In the genomic region with DNA sequence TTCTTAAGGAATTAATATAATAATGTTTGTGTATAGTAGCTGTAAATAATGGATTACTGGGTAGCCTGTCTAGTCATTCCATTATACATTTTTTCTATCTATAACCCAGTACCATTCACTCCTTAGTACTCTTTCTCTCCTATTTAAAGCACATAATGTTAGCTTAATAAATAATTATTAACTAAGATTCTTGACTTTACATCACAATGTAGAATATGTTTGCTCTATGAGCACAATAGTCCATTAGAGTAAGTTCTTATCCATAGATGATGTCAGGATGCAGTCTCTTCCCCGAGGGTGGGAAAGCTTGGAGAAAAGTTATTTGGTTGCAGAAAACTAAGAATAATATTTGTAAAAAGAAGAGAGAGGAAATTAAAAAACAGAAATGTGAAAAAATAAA, we compare ENCODE assay signal across 32 cellular contexts.
A peak's percentile ranks its signal among the peaks of the same experiment; 100 is the strongest.
DNase-seq lines count a peak whose midpoint lies in the region; ATAC-seq, FAIRE-seq and TF ChIP-seq lines count a peak whose summit lies in the region.
"Had no signal": no experiment of that assay in that cellular context is flagged by ENCODE, and none has a peak within 500 bp of the region (broad histone marks: within the 10 kb centered on the region; RNA-seq: fewer than 3 reads in every experiment).

No MANE protein-coding gene starts in this region.

- H3K36me3 ChIP-seq in SK-N-MC (ENCODE audit: insufficient read depth, low read length) (no peaks in the 10 kb centered on the region), stomach (no peaks in the 10 kb centered on the region)
- H3K36me3 ChIP-seq: BE2C; BLaER1; BLaER1 treated with 17β-estradiol and CSF1 and Interleukin-3, amounts not matched to agents 10 nM and 100 nM had no signal

- peak overlapping the region in 1 of 2 experiments; percentile 14; a peak in 1 of 6 replicates for H3K27ac ChIP-seq in A549
- no peak overlapping the region for H3K27ac ChIP-seq in SK-N-MC
- H3K27ac ChIP-seq in stomach: no peak overlapping the region
- H3K27ac ChIP-seq: 22Rv1; BLaER1; BLaER1 treated with 17β-estradiol and CSF1 and Interleukin-3, amounts not matched to agents 10 nM and 100 nM; C4-2B had no signal

- CTCF ChIA-PET in A549 (lab: Yijun Ruan, JAX): no interaction called here

- TF ChIP-seq POLR2A in A549 (IDR thresholded peaks at IDR 0.05; ENCODE audit: low read length) (no peak), stomach (IDR thresholded peaks at IDR 0.05) (no peak)

- H3K4me1 ChIP-seq in A549: peaks cover 10% of the 10 kb centered on the region; the same call in 2 of the 3 replicates
- no peaks in the 10 kb centered on the region for H3K4me1 ChIP-seq in stomach
- H3K4me1 ChIP-seq: BE2C; BLaER1; BLaER1 treated with 17β-estradiol and CSF1 and Interleukin-3, amounts not matched to agents 10 nM and 100 nM; Caco-2 had no signal

- H3K27me3 ChIP-seq in stomach: no peaks in the 10 kb centered on the region
- H3K27me3 ChIP-seq: BE2C; BLaER1; BLaER1 treated with 17β-estradiol and CSF1 and Interleukin-3, amounts not matched to agents 10 nM and 100 nM had no signal

- no peak for TF ChIP-seq EP300 in A549 (IDR thresholded peaks at IDR 0.05)
- no peak for TF ChIP-seq EP300 in stomach (IDR thresholded peaks at IDR 0.05)

- TF ChIP-seq RAD21 in A549 (conservative IDR thresholded peaks at IDR 0.05 in 1 of 2, IDR thresholded peaks at IDR 0.05 in 1 of 2): no peak

- no peak overlapping the region for H3K9ac ChIP-seq in SK-N-MC (ENCODE audit: insufficient read length)
- H3K9ac ChIP-seq: BLaER1; BLaER1 treated with 17β-estradiol and CSF1 and Interleukin-3, amounts not matched to agents 10 nM and 100 nM had no signal

- DNase-seq in A549 (ENCODE audit: low read depth in 1 of 2, low spot score in 1 of 2) (peak; percentile 0 to 54), DMS53 (lab: John Stamatoyannopoulos, UW) (peak; percentile 55), DMS53 treated with DMSO at 0.1 percent for 48 hours (lab: John Stamatoyannopoulos, UW; ENCODE audit: unreplicated experiment) (peak; percentile 18), SK-N-MC (ENCODE audit: low read depth, low spot score) (no peak), stomach (no peak), C1 segment of cervical spinal cord (lab: John Stamatoyannopoulos, UW) (no peak)
- DNase-seq: 8988T; ACHN; AML-193; BE2C; Caco-2; Calu3; CD4-positive, alpha-beta memory T cell; CD4-positive, alpha-beta T cell; CD4-positive, CD25-positive, alpha-beta regulatory T cell; CD8-positive, alpha-beta memory T cell; CD8-positive, alpha-beta T cell; COR-L47; DMS 273 treated with DMSO at 0.1 percent for 48 hours; DMS153; DMS79; DMS79 treated with DMSO at 0.1 percent for 48 hours; DND-41; EL; GDM1 had no signal

- no peak overlapping the region for H3K4me3 ChIP-seq in A549
- peak overlapping the region; percentile 46 for H3K4me3 ChIP-seq in SK-N-MC
- no peak overlapping the region for H3K4me3 ChIP-seq in stomach
- H3K4me3 ChIP-seq: BLaER1; BLaER1 treated with 17β-estradiol and CSF1 and Interleukin-3, amounts not matched to agents 10 nM and 100 nM had no signal

- WGBS in A549 (ENCODE audit: missing lambda C conversion rate): 0% methylated on average over 1 of the region's 1 CpG
- 17 to 53% (median 40%) methylated on average over 1 of the region's 1 CpG for WGBS in stomach, 5 donors

- no peak for TF ChIP-seq CTCF in A549 (IDR thresholded peaks at IDR 0.05)
- no peak for TF ChIP-seq CTCF in stomach (IDR thresholded peaks at IDR 0.05)

- peak overlapping the region; percentile 51 for H3K4me2 ChIP-seq in A549
- H3K4me2 ChIP-seq: BLaER1; BLaER1 treated with 17β-estradiol and CSF1 and Interleukin-3, amounts not matched to agents 10 nM and 100 nM had no signal

- H3K9me3 ChIP-seq in A549 (no peaks in the 10 kb centered on the region; the same call in 2 of the 3 replicates), SK-N-MC (ENCODE audit: low read depth, low read length) (no peaks in the 10 kb centered on the region), stomach (peaks cover 0 to 20% (median 9%) of the 10 kb centered on the region in 4 donors)
- H3K9me3 ChIP-seq: BE2C, Caco-2 had no signal

- POLR2A ChIA-PET in A549 (lab: Yijun Ruan, JAX): no interaction called here

- intact Hi-C loops in stomach (cut with DNase I; ENCODE audit: low total_unique reads): no loop called here

- ATAC-seq in A549: peak in 1 of 2 experiments; percentile 85; a peak in 3 of 6 replicates
- no peak for ATAC-seq in GM18517 (IDR thresholded peaks at IDR 0.05; ENCODE audit: unreplicated experiment)
- no peak for ATAC-seq in HG03045 (IDR thresholded peaks at IDR 0.05; ENCODE audit: unreplicated experiment)
- ATAC-seq: CD8-positive, alpha-beta T cell had no signal

- no peak for FAIRE-seq in A549 (lab: Jason Lieb, UNC)
- FAIRE-seq: D721Med had no signal

TF ChIP-seq in A549, 52 proteins besides CTCF, POLR2A, EP300 and RAD21:
- no peak for TF ChIP-seq MAZ (IDR thresholded peaks at IDR 0.05; ENCODE audit: borderline replicate concordance, low read depth, low read length)
- no peak for TF ChIP-seq FOXS1 (CRISPR knock-in tag; IDR thresholded peaks at IDR 0.05)
- no peak for TF ChIP-seq SREBF2 (IDR thresholded peaks at IDR 0.05)
- no peak for TF ChIP-seq EHMT2 (IDR thresholded peaks at IDR 0.05; ENCODE audit: low read depth)
- no peak for TF ChIP-seq SMC3 (IDR thresholded peaks at IDR 0.05)
- no peak for TF ChIP-seq RFX5 (IDR thresholded peaks at IDR 0.05)
- TF ChIP-seq, protein P1, sequence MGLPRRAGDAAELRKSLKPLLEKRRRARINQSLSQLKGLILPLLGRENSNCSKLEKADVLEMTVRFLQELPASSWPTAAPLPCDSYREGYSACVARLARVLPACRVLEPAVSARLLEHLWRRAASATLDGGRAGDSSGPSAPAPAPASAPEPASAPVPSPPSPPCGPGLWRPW (IDR thresholded peaks at IDR 0.05): no peak
- no peak for TF ChIP-seq BHLHE40 (IDR thresholded peaks at IDR 0.05; ENCODE audit: low read depth, low read length)
- TF ChIP-seq, protein P2, sequence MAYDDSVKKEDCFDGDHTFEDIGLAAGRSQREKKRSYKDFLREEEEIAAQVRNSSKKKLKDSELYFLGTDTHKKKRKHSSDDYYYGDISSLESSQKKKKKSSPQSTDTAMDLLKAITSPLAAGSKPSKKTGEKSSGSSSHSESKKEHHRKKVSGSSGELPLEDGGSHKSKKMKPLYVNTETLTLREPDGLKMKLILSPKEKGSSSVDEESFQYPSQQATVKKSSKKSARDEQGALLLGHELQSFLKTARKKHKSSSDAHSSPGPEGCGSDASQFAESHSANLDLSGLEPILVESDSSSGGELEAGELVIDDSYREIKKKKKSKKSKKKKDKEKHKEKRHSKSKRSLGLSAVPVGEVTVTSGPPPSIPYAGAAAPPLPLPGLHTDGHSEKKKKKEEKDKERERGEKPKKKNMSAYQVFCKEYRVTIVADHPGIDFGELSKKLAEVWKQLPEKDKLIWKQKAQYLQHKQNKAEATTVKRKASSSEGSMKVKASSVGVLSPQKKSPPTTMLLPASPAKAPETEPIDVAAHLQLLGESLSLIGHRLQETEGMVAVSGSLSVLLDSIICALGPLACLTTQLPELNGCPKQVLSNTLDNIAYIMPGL (CRISPR knock-in tag; IDR thresholded peaks at IDR 0.05; ENCODE audit: borderline replicate concordance): no peak
- TF ChIP-seq CBX8 (IDR thresholded peaks at IDR 0.05): no peak
- TF ChIP-seq, protein P3, sequence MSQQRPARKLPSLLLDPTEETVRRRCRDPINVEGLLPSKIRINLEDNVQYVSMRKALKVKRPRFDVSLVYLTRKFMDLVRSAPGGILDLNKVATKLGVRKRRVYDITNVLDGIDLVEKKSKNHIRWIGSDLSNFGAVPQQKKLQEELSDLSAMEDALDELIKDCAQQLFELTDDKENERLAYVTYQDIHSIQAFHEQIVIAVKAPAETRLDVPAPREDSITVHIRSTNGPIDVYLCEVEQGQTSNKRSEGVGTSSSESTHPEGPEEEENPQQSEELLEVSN (IDR thresholded peaks at IDR 0.05; ENCODE audit: borderline replicate concordance, low read depth): no peak
- TF ChIP-seq, protein P4, sequence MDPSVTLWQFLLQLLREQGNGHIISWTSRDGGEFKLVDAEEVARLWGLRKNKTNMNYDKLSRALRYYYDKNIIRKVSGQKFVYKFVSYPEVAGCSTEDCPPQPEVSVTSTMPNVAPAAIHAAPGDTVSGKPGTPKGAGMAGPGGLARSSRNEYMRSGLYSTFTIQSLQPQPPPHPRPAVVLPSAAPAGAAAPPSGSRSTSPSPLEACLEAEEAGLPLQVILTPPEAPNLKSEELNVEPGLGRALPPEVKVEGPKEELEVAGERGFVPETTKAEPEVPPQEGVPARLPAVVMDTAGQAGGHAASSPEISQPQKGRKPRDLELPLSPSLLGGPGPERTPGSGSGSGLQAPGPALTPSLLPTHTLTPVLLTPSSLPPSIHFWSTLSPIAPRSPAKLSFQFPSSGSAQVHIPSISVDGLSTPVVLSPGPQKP (IDR thresholded peaks at IDR 0.05; ENCODE audit: low read depth, low read length): no peak
- TF ChIP-seq GATA3 (IDR thresholded peaks at IDR 0.05; ENCODE audit: borderline replicate concordance): no peak
- no peak for TF ChIP-seq TFCP2L1 (CRISPR knock-in tag; IDR thresholded peaks at IDR 0.05)
- no peak for TF ChIP-seq CBX2 (IDR thresholded peaks at IDR 0.05; ENCODE audit: borderline replicate concordance, low read depth)
- no peak for TF ChIP-seq MAFK (IDR thresholded peaks at IDR 0.05; ENCODE audit: partially characterized antibody)
TF ChIP-seq in A549: peak in this region for 0.

Comparison
In these comparisons a context has a peak if more than half of its experiments do, and no peak if none do; other contexts are left out.
1. DNase-seq: peak in A549 (2 of 2), DMS53 (single experiment) and DMS53 treated with DMSO at 0.1 percent for 48 hours (single experiment); none in SK-N-MC (single experiment), stomach (single experiment) and C1 segment of cervical spinal cord (0 of 14).